1 cellular context compared by ENCODE assay signal in genomic region chr1:34132161-34132420, GRCh38.
TF ChIP-seq lines count a peak whose summit lies in the region.

No MANE protein-coding gene starts in this region.

TF ChIP-seq in H1, 55 proteins besides CTCF, POLR2A, EP300 and RAD21:
- TF ChIP-seq YY1 (IDR thresholded peaks at IDR 0.05; ENCODE audit: low read depth, low read length), result no peak
- no peak for TF ChIP-seq E2F6 (IDR thresholded peaks at IDR 0.05)
- peak; percentile 29; the same call in 1 of the 2 replicates for TF ChIP-seq BACH1 (IDR thresholded peaks at IDR 0.05; ENCODE audit: low read length)
- TF ChIP-seq SUZ12 (IDR thresholded peaks at IDR 0.05; ENCODE audit: low read length), result no peak
- TF ChIP-seq SRF (IDR thresholded peaks at IDR 0.05; ENCODE audit: low read depth, low read length), result no peak
